8 cellular contexts compared by ENCODE assay signal in the genomic region with DNA sequence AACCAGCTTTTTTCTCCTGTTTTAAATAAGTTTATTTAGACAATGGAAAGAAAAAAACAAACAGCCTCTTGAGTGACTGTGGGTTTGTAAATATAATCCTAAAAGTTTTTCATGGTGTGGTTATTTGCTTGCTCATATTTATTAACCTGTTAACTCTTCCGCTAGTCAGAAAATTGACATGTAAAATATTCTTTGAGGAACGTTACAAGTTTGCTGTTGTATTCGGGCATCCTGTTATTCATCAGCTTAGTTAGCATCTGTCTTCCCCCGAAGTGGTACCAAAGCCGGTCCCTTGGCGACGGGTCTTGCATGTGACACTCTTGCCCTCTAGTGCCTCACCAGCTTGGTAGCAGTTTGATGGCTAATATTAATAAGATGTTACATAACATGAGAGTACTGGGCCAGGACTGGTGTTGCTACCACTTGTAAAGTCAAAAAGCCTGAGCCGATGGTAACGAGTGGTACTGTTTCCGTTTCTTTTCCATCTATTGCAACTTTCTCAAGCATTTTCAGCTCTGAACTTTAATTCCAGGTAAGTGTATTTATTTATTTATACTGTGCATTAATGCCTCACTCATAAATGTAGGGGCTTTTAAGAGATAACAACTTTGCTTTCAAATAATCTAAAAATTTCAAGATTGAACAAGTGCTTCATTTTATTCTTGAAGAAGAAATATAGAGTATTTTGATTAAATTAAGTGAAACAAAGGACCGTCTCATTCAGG. TPM values are rescaled to one million over a fixed set of nuclear protein-coding genes. Genes with fewer than 3 reads are reported as not detected.
DNase-seq lines count a peak whose midpoint lies in the region; ATAC-seq and TF ChIP-seq lines count a peak whose summit lies in the region.

Gene NDST3 (plus strand): TSS at position 426 of the 725 bp plus-strand sequence. CDS start 19,425 bp downstream, outside the sequence.

- POLR2A ChIA-PET in A673 (lab: Charles Lee; ENCODE audit: low non-redundant PET): no interaction called here

- intact Hi-C loops in A673 (cut with micrococcal nuclease; ENCODE audit: unreplicated experiment): loop anchor here (1.0 to 5.0 kb wide), 3 partner anchors 188 to 1852 kb away; no protein-coding TSS in a partner anchor
- intact Hi-C loops in head of caudate nucleus (cut with DNase I): loop anchor here (10.0 kb wide), 1 partner anchor 899 kb away; no protein-coding TSS in a partner anchor
- intact Hi-C loops in posterior cingulate gyrus (cut with DNase I): loop anchor here (2.0 kb wide), 1 partner anchor 899 kb away; no protein-coding TSS in a partner anchor

- no peaks in the 10 kb centered on the region for H3K9me3 ChIP-seq in A673 (ENCODE audit: low read depth, low read length, poor library complexity, severe bottlenecking)

- BruUV-seq in A673 (replicated peaks; lab: Mats Ljungman, UMichigan): no TSS peak

- peak within 1 kb of the TSS; percentile 39 for H3K4me3 Mint-ChIP-seq in activated T-helper 17 cell treated with anti-CD3 and anti-CD28 coated beads, Interleukin-2, amount 50 U/mL, for 72 hours

- no peaks in the 10 kb centered on the region for H3K36me3 ChIP-seq in A673 (ENCODE audit: insufficient read depth, low read length, poor library complexity, severe bottlenecking)

- CTCF ChIA-PET in A673 (lab: Charles Lee): interaction anchor here (0.5 to 0.7 kb wide), 3 partner anchors 24 to 1183 kb away, joined by 3 to 4 read pairs (median 4); no protein-coding TSS in a partner anchor

- TF ChIP-seq CTCF in A673 (conservative IDR thresholded peaks at IDR 0.05; ENCODE audit: low read depth, low read length) (peak; percentile 77), GM12864 (IDR thresholded peaks at IDR 0.05; ENCODE audit: low read depth, low read length, missing control alignments) (peak; percentile 22)

- peak; percentile 73 for ATAC-seq in HG03097 (IDR thresholded peaks at IDR 0.05; ENCODE audit: low FRiP score, unreplicated experiment)
- ATAC-seq in activated T-helper 17 cell treated with anti-CD3 and anti-CD28 coated beads, Interleukin-2, amount 50 U/mL, for 72 hours (replicated peaks): no peak
- ATAC-seq in GM21526 (IDR thresholded peaks at IDR 0.05; ENCODE audit: low FRiP score, unreplicated experiment): no peak

- H3K4me3 ChIP-seq in A673 (ENCODE audit: low read depth, low read length, poor library complexity, severe bottlenecking) (peak within 1 kb of the TSS; percentile 70), GM12864 (ENCODE audit: low read depth, low read length) (no peak within 1 kb of the TSS)

- H3K4me1 ChIP-seq in A673 (ENCODE audit: insufficient read depth, low read length, poor library complexity, severe bottlenecking): peaks cover 6% of the 10 kb centered on the region

- no peaks in the 10 kb centered on the region for H3K36me3 Mint-ChIP-seq in activated T-helper 17 cell treated with anti-CD3 and anti-CD28 coated beads, Interleukin-2, amount 50 U/mL, for 72 hours (ENCODE audit: low read depth)

- H3K27ac Mint-ChIP-seq in activated T-helper 17 cell treated with anti-CD3 and anti-CD28 coated beads, Interleukin-2, amount 50 U/mL, for 72 hours: no peak within 1 kb of the TSS

- H3K9me3 Mint-ChIP-seq in activated T-helper 17 cell treated with anti-CD3 and anti-CD28 coated beads, Interleukin-2, amount 50 U/mL, for 72 hours: no peaks in the 10 kb centered on the region

- no peaks in the 10 kb centered on the region for H3K27me3 ChIP-seq in A673 (replicated peaks; ENCODE audit: insufficient read depth, low read depth, low read length, poor library complexity)

- no peak within 1 kb of the TSS for H3K27ac ChIP-seq in A673 (ENCODE audit: low read depth, low read length, poor library complexity, severe bottlenecking)

- H3K27me3 Mint-ChIP-seq in activated T-helper 17 cell treated with anti-CD3 and anti-CD28 coated beads, Interleukin-2, amount 50 U/mL, for 72 hours: peaks cover 30% of the 10 kb centered on the region

- peaks cover 4% of the 10 kb centered on the region for H3K4me1 Mint-ChIP-seq in activated T-helper 17 cell treated with anti-CD3 and anti-CD28 coated beads, Interleukin-2, amount 50 U/mL, for 72 hours

- DNase-seq in A673 (ENCODE audit: low spot score) (peak; percentile 89), GM12864 (ENCODE audit: low read depth) (no peak), NCI-H345 (lab: John Stamatoyannopoulos, UW) (peak; percentile 77), head of caudate nucleus (peak; percentile 61 to 96 (median 85)), posterior cingulate gyrus (peak; percentile 64 to 97 (median 72))

RNA-seq across cellular contexts. Expression of gene NDST3, which starts in this region (rescaled TPM):
- total RNA-seq in A673 (2021): 2.6 and 3.0 TPM in 2 replicates
- not detected for total RNA-seq in activated T-helper 17 cell treated with anti-CD3 and anti-CD28 coated beads, Interleukin-2, amount 50 U/mL, for 72 hours
